8 cellular contexts compared by ENCODE assay signal in the genomic region with DNA sequence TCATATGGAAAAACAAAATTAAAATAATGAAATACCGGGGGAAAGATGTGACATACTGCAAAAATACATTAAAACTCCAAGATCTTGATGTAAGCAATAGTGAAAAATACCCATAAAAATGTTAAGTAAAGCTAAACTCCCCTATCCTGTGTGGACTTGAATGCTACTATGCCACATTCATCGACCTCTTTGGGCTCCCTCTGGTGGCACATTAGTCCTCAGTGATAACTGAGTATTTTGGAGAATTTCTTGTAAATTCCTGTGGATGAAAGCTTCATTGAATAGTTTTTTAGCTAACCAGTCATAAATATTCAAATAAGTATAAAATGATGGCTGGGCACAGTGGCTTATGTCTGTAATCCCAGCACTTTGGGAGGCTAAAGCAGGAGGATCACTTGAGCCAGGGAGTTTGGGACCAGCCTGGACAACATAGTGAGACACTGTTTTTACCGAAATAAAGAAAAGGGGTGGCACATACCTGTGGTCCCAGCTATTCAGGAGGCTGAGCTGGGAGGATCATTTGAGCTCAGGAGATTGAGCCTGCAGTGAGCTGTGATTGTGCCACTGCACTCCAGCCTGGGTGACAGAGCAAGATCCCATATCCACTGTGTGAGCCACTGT. TPM values are rescaled to one million over a fixed set of nuclear protein-coding genes. Genes with fewer than 3 reads are reported as not detected.
DNase-seq lines count a peak whose midpoint lies in the region; ATAC-seq, FAIRE-seq and TF ChIP-seq lines count a peak whose summit lies in the region.

No MANE protein-coding gene starts in this region.

- H3K4me1 ChIP-seq in left ventricle myocardium inferior = no peaks in the 10 kb centered on the region

- no peak overlapping the region for H3K4me3 ChIP-seq in left ventricle myocardium inferior

- TF ChIP-seq CTCF in GM10248 (IDR thresholded peaks at IDR 0.05; ENCODE audit: control extremely low read depth, extremely low read depth, low read depth, missing control alignments) = peak; percentile 69
- peak; percentile 66 for TF ChIP-seq CTCF in left ventricle myocardium inferior (IDR thresholded peaks at IDR 0.05; ENCODE audit: borderline replicate concordance)

- H3K27ac ChIP-seq in left ventricle myocardium inferior (replicated peaks) = no peak overlapping the region

- H3K27me3 ChIP-seq in left ventricle myocardium inferior (ENCODE audit: low read depth) = no peaks in the 10 kb centered on the region

- CTCF ChIA-PET in GM10248 (lab: Yijun Ruan, JAX) = interaction anchor here (0.7 to 2.9 kb wide), 37 partner anchors 8 to 533 kb away, joined by 3 to 16 read pairs (median 4); partner anchors contain the start of gene WDR89

- no peaks in the 10 kb centered on the region for H3K36me3 ChIP-seq in left ventricle myocardium inferior

- POLR2A ChIA-PET in GM10248 (lab: Yijun Ruan, JAX) = no interaction called here

- no peak for FAIRE-seq in RCC 7860 (lab: Jason Lieb, UNC)

- intact Hi-C loops in left ventricle myocardium inferior (cut with micrococcal nuclease) = no loop called here

- ATAC-seq in HG02623 (IDR thresholded peaks at IDR 0.05; ENCODE audit: unreplicated experiment) (peak; percentile 48), HG03108 (IDR thresholded peaks at IDR 0.05; ENCODE audit: unreplicated experiment) (no peak), HG02763 (IDR thresholded peaks at IDR 0.05; ENCODE audit: unreplicated experiment) (no peak)

- DNase-seq in GM10248 (ENCODE audit: extremely low spot score) (peak; percentile 63), RCC 7860 (ENCODE audit: low spot score) (peak; percentile 6), left ventricle myocardium inferior (no peak)
- DNase-seq in activated naive CD4-positive, alpha-beta T cell treated with anti-CD3 and anti-CD28 coated beads, Interleukin-2, amount 50 U/mL, for 16 hours = peak; percentile 52
- peak; percentile 15 to 24 for DNase-seq in stimulated activated CD4-positive, alpha-beta T cell treated with anti-CD3 and anti-CD28 coated beads, Interleukin-1b, Interleukin-23, amount 100 ng/mL, for 1 hour (ENCODE audit: low read depth in 2 of 2)

- no peaks in the 10 kb centered on the region for H3K9me3 ChIP-seq in left ventricle myocardium inferior (replicated peaks)

RNA-seq across cellular contexts. Expression of gene SGPP1, which starts 42.4 kb away (rescaled TPM):
- total RNA-seq in left ventricle myocardium inferior = 4.6 TPM
